Comparison of ENCODE assay signal across 9 cellular contexts in genomic region chr5:10563940-10564837, GRCh38. TPM values are rescaled to one million over a fixed set of nuclear protein-coding genes. Genes with fewer than 3 reads are reported as not detected.
DNase-seq lines count a peak whose midpoint lies in the region; ATAC-seq, FAIRE-seq and TF ChIP-seq lines count a peak whose summit lies in the region.
"Had no signal": no experiment of that assay in that cellular context is flagged by ENCODE, and none has a peak within 500 bp of the region (broad histone marks: within the 10 kb centered on the region; RNA-seq: fewer than 3 reads in every experiment).

ANKRD33B (plus strand) TSS chr5:10564070; CDS start chr5:10564468, 398 bp downstream.

- H3K27me3 ChIP-seq in HUES6 (ENCODE audit: control insufficient read depth, insufficient read depth, low read length) (peaks cover 73% of the 10 kb centered on the region), pancreas (peaks cover 0 to 8% (median 4%) of the 10 kb centered on the region in 4 donors)

- WGBS in pancreas, 2 donors, result 1% methylated on average over 58 to 120 of the region's 120 CpGs

- peak within 1 kb of the TSS; percentile 94 for H3K4me3 ChIP-seq in HUES6 (ENCODE audit: low read depth, low read length)
- peak within 1 kb of the TSS; percentile 71 to 94 for H3K4me3 ChIP-seq in foreskin fibroblast (ENCODE audit: low read depth in 1 of 2, low read length in 2 of 2)
- H3K4me3 ChIP-seq in pancreas, result peak within 1 kb of the TSS; percentile 29 to 70 (median 54)

- ATAC-seq in GM21390 (IDR thresholded peaks at IDR 0.05; ENCODE audit: unreplicated experiment), result peak; percentile 56
- ATAC-seq in activated T-cell treated with anti-CD3 and anti-CD28 coated beads, Interleukin-2, amount 50 U/mL, for 72 hours (replicated peaks in 1 of 2), result peak; percentile 85 to 89
- ATAC-seq in pancreas, result peak; percentile 72 to 83 (median 79)

- peaks cover 18% of the 10 kb centered on the region for H3K27me3 Mint-ChIP-seq in activated T-cell treated with anti-CD3 and anti-CD28 coated beads, Interleukin-2, amount 50 U/mL, for 72 hours (ENCODE audit: low read depth)
- peaks cover 45% of the 10 kb centered on the region for H3K27me3 Mint-ChIP-seq in type B pancreatic cell

- peaks cover 37% of the 10 kb centered on the region for H3K4me1 ChIP-seq in HUES6 (ENCODE audit: control insufficient read depth, insufficient read depth, low read length)
- peaks cover 0 to 8% (median 0%) of the 10 kb centered on the region in 3 donors for H3K4me1 ChIP-seq in pancreas

- peak within 1 kb of the TSS; percentile 83 for H3K9ac ChIP-seq in HUES6 (ENCODE audit: low read length)

- FAIRE-seq in pancreas (lab: Jason Lieb, UNC), result no peak
- FAIRE-seq: endometrium had no signal

- DNase-seq in D341Med (ENCODE audit: low spot score) (peak; percentile 93), RKO (ENCODE audit: low spot score) (peak; percentile 78), foreskin fibroblast (peak; percentile 50 to 82), pancreas (peak; percentile 32 to 82 (median 56)), type B pancreatic cell (ENCODE audit: extremely low spot score, unreplicated experiment) (no peak)
- peak; percentile 85 to 87 for DNase-seq in activated T-cell treated with anti-CD3 and anti-CD28 coated beads, Interleukin-2, amount 50 U/mL, for 72 hours

- H3K9me3 Mint-ChIP-seq in activated T-cell treated with anti-CD3 and anti-CD28 coated beads, Interleukin-2, amount 50 U/mL, for 72 hours, result no peaks in the 10 kb centered on the region
- no peaks in the 10 kb centered on the region for H3K9me3 Mint-ChIP-seq in type B pancreatic cell

- H3K4me3 Mint-ChIP-seq in activated T-cell treated with anti-CD3 and anti-CD28 coated beads, Interleukin-2, amount 50 U/mL, for 72 hours, result peak within 1 kb of the TSS; percentile 93 to 95
- peak within 1 kb of the TSS; percentile 86 for H3K4me3 Mint-ChIP-seq in type B pancreatic cell

- intact Hi-C loops in pancreas (cut with DNase I), result no loop called here

- TF ChIP-seq CTCF in foreskin fibroblast (IDR thresholded peaks at IDR 0.05; ENCODE audit: low read depth, low read length), result no peak
- TF ChIP-seq CTCF in pancreas (IDR thresholded peaks at IDR 0.05), result no peak
- TF ChIP-seq CTCF in type B pancreatic cell (conservative IDR thresholded peaks at IDR 0.05), result no peak

- H3K4me1 Mint-ChIP-seq in activated T-cell treated with anti-CD3 and anti-CD28 coated beads, Interleukin-2, amount 50 U/mL, for 72 hours (ENCODE audit: low read depth), result peaks cover 22% of the 10 kb centered on the region
- H3K4me1 Mint-ChIP-seq in type B pancreatic cell (ENCODE audit: unreplicated experiment), result peaks cover 14% of the 10 kb centered on the region

- peak within 1 kb of the TSS; percentile 77 for H3K27ac Mint-ChIP-seq in activated T-cell treated with anti-CD3 and anti-CD28 coated beads, Interleukin-2, amount 50 U/mL, for 72 hours
- no peak within 1 kb of the TSS for H3K27ac Mint-ChIP-seq in type B pancreatic cell

- H3K27ac ChIP-seq in HUES6 (ENCODE audit: low read depth, low read length), result no peak within 1 kb of the TSS; the same call in 1 of the 2 replicates
- peak within 1 kb of the TSS in 3 of 4 donors; percentile 30 to 33 (median 31) for H3K27ac ChIP-seq in pancreas

- H3K9me3 ChIP-seq in HUES6 (ENCODE audit: control insufficient read depth, insufficient read depth, low read depth, low read length) (no peaks in the 10 kb centered on the region), pancreas (no peaks in the 10 kb centered on the region)

- no peaks in the 10 kb centered on the region for H3K36me3 ChIP-seq in HUES6 (ENCODE audit: control insufficient read depth, insufficient read depth, low read length)
- H3K36me3 ChIP-seq in pancreas, result no peaks in the 10 kb centered on the region

- peaks cover 0 to 3% of the 10 kb centered on the region in 2 donors for H3K36me3 Mint-ChIP-seq in activated T-cell treated with anti-CD3 and anti-CD28 coated beads, Interleukin-2, amount 50 U/mL, for 72 hours (ENCODE audit: insufficient read depth in 2 of 2)
- no peaks in the 10 kb centered on the region for H3K36me3 Mint-ChIP-seq in type B pancreatic cell

RNA-seq across cellular contexts. Expression of gene ANKRD33B, which starts in this region (rescaled TPM):
- total RNA-seq in activated T-cell treated with anti-CD3 and anti-CD28 coated beads, Interleukin-2, amount 50 U/mL, for 72 hours, result 10 to 100 TPM in 1 of 2 donors, 1 to 10 TPM in 1; 6.2 to 12.0 TPM
- total RNA-seq in pancreas (1 to 10 TPM in 5 of 6 donors, under 1 TPM in 1; 0.98 to 2.7 (median 1.3) TPM), type B pancreatic cell (ENCODE audit: low replicate concordance) (3.4 and 5.4 TPM in 2 replicates)
- under 1 TPM; 0.57 to 0.77 TPM for polyA plus RNA-seq in pancreas
